Comparison of ENCODE assay signal across 4 cellular contexts in the genomic region with DNA sequence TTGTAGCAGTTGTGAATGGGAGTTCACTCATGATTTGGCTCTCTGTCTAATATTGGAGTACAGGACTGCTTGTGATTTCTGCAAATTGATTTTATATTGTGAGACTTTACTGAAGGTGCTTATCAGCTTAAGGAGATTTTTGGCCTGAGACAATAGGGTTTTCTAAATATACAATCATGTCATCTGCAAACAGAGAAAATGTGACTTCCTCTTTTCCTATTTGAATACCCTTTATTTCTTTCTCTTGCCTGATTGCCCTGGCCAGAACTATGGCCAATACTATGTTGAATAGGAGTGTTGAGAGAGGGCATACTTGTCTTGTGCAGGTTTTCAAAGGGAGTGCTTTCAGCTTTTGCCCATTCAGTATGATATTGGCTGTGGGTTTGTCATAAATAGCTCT. TPM values are rescaled to one million over a fixed set of nuclear protein-coding genes. Genes with fewer than 3 reads are reported as not detected.
"Had no signal": no experiment of that assay in that cellular context is flagged by ENCODE, and none has a peak within 500 bp of the region (broad histone marks: within the 10 kb centered on the region; RNA-seq: fewer than 3 reads in every experiment).

No MANE protein-coding gene starts in this region.

RNA-seq across cellular contexts. Expression of a gene that starts 28.1 kb away (rescaled TPM):
- total RNA-seq: HT-29, HT1080, IMR-90 had no signal
- polyA plus RNA-seq: IgD-negative memory B cell, IMR-90 had no signal

RNA-seq across cellular contexts. Expression of a gene that starts 50.3 kb away (rescaled TPM):
- total RNA-seq: HT-29, HT1080 had no signal
- polyA plus RNA-seq: IgD-negative memory B cell had no signal
